ENCODE assay signal across 10 cellular contexts in genomic region chr5:150514708-150515211, GRCh38. TPM values are rescaled to one million over a fixed set of nuclear protein-coding genes. Genes with fewer than 3 reads are reported as not detected.
A peak's percentile ranks its signal among the peaks of the same experiment; 100 is the strongest.
DNase-seq lines count a peak whose midpoint lies in the region; ATAC-seq and TF ChIP-seq lines count a peak whose summit lies in the region.
"Had no signal": no experiment of that assay in that cellular context is flagged by ENCODE, and none has a peak within 500 bp of the region (broad histone marks: within the 10 kb centered on the region; RNA-seq: fewer than 3 reads in every experiment).

No MANE protein-coding gene starts in this region.

- H3K9me3 Mint-ChIP-seq in progenitor cell of endocrine pancreas (ENCODE audit: low read depth): no peaks in the 10 kb centered on the region
- H3K9me3 Mint-ChIP-seq: activated naive CD8-positive, alpha-beta T cell treated with anti-CD3 and anti-CD28 coated beads, Interleukin-2, amount 10 ng/mL, durations not matched to agents 7 days and 5 days had no signal

- peaks cover 7% of the 10 kb centered on the region for H3K36me3 Mint-ChIP-seq in progenitor cell of endocrine pancreas (ENCODE audit: insufficient read depth)
- H3K36me3 Mint-ChIP-seq: activated naive CD8-positive, alpha-beta T cell treated with anti-CD3 and anti-CD28 coated beads, Interleukin-2, amount 10 ng/mL, durations not matched to agents 7 days and 5 days had no signal

- WGBS in mesendoderm (ENCODE audit: extremely low coverage, insufficient coverage, low lambda C conversion rate): no CpG with 5 or more reads among the region's 3 CpGs

- peak overlapping the region; percentile 10 for H3K27ac Mint-ChIP-seq in progenitor cell of endocrine pancreas
- H3K27ac Mint-ChIP-seq: activated naive CD8-positive, alpha-beta T cell treated with anti-CD3 and anti-CD28 coated beads, Interleukin-2, amount 10 ng/mL, durations not matched to agents 7 days and 5 days had no signal

- H3K27me3 ChIP-seq in mesendoderm (ENCODE audit: insufficient read depth, low read length, poor library complexity): no peaks in the 10 kb centered on the region

- peaks cover 84% of the 10 kb centered on the region for H3K79me2 ChIP-seq in mesendoderm (ENCODE audit: control insufficient read depth, insufficient read depth, low read length)

- no peak overlapping the region for H3K4me3 Mint-ChIP-seq in progenitor cell of endocrine pancreas (ENCODE audit: low read depth)
- H3K4me3 Mint-ChIP-seq: activated naive CD8-positive, alpha-beta T cell treated with anti-CD3 and anti-CD28 coated beads, Interleukin-2, amount 10 ng/mL, durations not matched to agents 7 days and 5 days had no signal

- no peaks in the 10 kb centered on the region for H3K27me3 Mint-ChIP-seq in progenitor cell of endocrine pancreas

- H4K8ac ChIP-seq in mesendoderm (ENCODE audit: low read depth, low read length): no peak overlapping the region

- ATAC-seq in HG02678 (IDR thresholded peaks at IDR 0.05; ENCODE audit: unreplicated experiment): no peak

- no peak overlapping the region for H2BK15ac ChIP-seq in mesendoderm (replicated peaks; ENCODE audit: low read depth)

- DNase-seq in DMS79 (lab: John Stamatoyannopoulos, UW): peak; percentile 7
- peak; percentile 65 for DNase-seq in RPMI7951 (ENCODE audit: low read depth)
- peak; percentile 63 for DNase-seq in fibroblast of pulmonary artery (ENCODE audit: low read depth)
- DNase-seq in progenitor cell of endocrine pancreas (ENCODE audit: low spot score, unreplicated experiment): no peak
- DNase-seq in OCI-M1 (lab: John Stamatoyannopoulos, UW): no peak
- no peak for DNase-seq in central memory CD4-positive, alpha-beta T cell
- DNase-seq in mesendoderm: no peak
- DNase-seq: activated naive CD8-positive, alpha-beta T cell treated with anti-CD3 and anti-CD28 coated beads, Interleukin-2, amount 10 ng/mL, durations not matched to agents 7 days and 5 days; Kasumi-1 had no signal

- H3K4ac ChIP-seq in mesendoderm (ENCODE audit: low read depth, low read length): no peak overlapping the region

- no peak overlapping the region for H2BK5ac ChIP-seq in mesendoderm (ENCODE audit: low read length)

- H3K9ac ChIP-seq in mesendoderm (ENCODE audit: low read length): no peak overlapping the region

- H3K79me1 ChIP-seq in mesendoderm (ENCODE audit: low read length): peaks cover 39% of the 10 kb centered on the region

- TF ChIP-seq CTCF in fibroblast of pulmonary artery (IDR thresholded peaks at IDR 0.05; ENCODE audit: low read length, missing control alignments): no peak
- no peak for TF ChIP-seq CTCF in progenitor cell of endocrine pancreas (IDR thresholded peaks at IDR 0.05; ENCODE audit: unreplicated experiment)

- H4K5ac ChIP-seq in mesendoderm (ENCODE audit: low read length): no peak overlapping the region

- H3K23ac ChIP-seq in mesendoderm (ENCODE audit: low read length): no peak overlapping the region

- H3K4me2 ChIP-seq in mesendoderm (ENCODE audit: low read length): no peak overlapping the region

- no peak overlapping the region for H2BK120ac ChIP-seq in mesendoderm (ENCODE audit: low read depth, low read length)

- H3K36me3 ChIP-seq in mesendoderm (ENCODE audit: control insufficient read depth, insufficient read depth, low read length): no peaks in the 10 kb centered on the region

- H2AK5ac ChIP-seq in mesendoderm (ENCODE audit: low read length): no peak overlapping the region

- no peak overlapping the region for H3K18ac ChIP-seq in mesendoderm (ENCODE audit: low read length)

- H3K4me3 ChIP-seq in fibroblast of pulmonary artery (replicated peaks; ENCODE audit: low read depth, low read length) (no peak overlapping the region), mesendoderm (ENCODE audit: low read length) (no peak overlapping the region)

- no peak overlapping the region for H3K27ac ChIP-seq in mesendoderm (ENCODE audit: low read depth, low read length)

- peaks cover 28% of the 10 kb centered on the region for H3K4me1 ChIP-seq in mesendoderm (ENCODE audit: control insufficient read depth, low read depth, low read length)

- H3K4me1 Mint-ChIP-seq in progenitor cell of endocrine pancreas (ENCODE audit: low read depth): peaks cover 59% of the 10 kb centered on the region

- no peak overlapping the region for H3K56ac ChIP-seq in mesendoderm (ENCODE audit: low read length)

RNA-seq across cellular contexts. Expression of gene NDST1, which starts 6.8 kb away (rescaled TPM):
- 18.5 and 21.3 TPM in 2 replicates for total RNA-seq in RPMI7951 (2014; rRNA removed; shearing (Covaris generic))
- total RNA-seq in progenitor cell of endocrine pancreas: 154 and 169 TPM in 2 replicates
- 36.0 TPM for polyA plus RNA-seq in mesendoderm (2013, experiment 1 of 2)
- 34.9 TPM for polyA plus RNA-seq in mesendoderm (2013, experiment 2 of 2)

Comparison
In these comparisons a context has a peak if more than half of its experiments do, and no peak if none do; other contexts are left out.
1. DNase-seq: peak in DMS79 (single experiment), RPMI7951 (single experiment) and fibroblast of pulmonary artery (single experiment); none in progenitor cell of endocrine pancreas (single experiment), OCI-M1 (single experiment), central memory CD4-positive, alpha-beta T cell (single experiment) and mesendoderm (single experiment).